ENCODE assay signal across 13 cellular contexts in the genomic region with DNA sequence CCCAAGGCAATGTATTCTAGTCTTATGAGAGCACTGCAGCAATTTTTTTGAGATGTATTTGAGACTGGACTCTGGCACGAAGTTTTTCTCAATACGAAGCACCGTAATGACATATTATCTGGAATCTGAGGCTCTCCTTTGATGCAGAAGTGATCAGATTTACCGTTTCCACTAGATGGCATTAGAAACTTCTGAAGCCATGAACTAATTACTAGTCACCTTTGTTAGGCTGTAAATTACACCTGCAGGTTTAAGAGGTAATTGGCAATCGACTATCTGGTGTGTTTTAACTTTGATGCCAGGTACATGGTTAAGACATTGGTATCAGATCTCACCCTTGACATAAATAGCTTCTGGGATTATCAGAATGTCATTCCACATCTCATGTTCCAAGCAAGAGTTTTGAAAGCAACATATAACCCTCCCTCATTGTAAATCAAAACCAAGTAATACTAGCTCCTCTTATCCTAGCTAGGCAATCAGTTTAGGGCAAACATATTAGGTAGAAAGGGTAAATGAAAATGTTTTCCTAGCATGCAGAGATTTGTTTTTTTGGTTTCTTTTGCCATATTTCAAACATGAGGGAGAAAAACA.
DNase-seq lines count a peak whose midpoint lies in the region; ATAC-seq, FAIRE-seq and TF ChIP-seq lines count a peak whose summit lies in the region.
"Had no signal": no experiment of that assay in that cellular context is flagged by ENCODE, and none has a peak within 500 bp of the region (broad histone marks: within the 10 kb centered on the region; RNA-seq: fewer than 3 reads in every experiment).

No MANE protein-coding gene starts in this region.

- POLR2A ChIA-PET in A549 (lab: Yijun Ruan, JAX) (no interaction called here), HEK293 (lab: Yijun Ruan, JAX) (no interaction called here), PC-3 (lab: Charles Lee; ENCODE audit: unreplicated experiment) (no interaction called here)

- H3K36me3 ChIP-seq in HEK293 (ENCODE audit: control insufficient read depth in 2 of 2, insufficient read depth in 1 of 2, low read length in 2 of 2) (no peaks in the 10 kb centered on the region), PC-3 (ENCODE audit: low read depth, low read length) (no peaks in the 10 kb centered on the region), left ventricle myocardium inferior (no peaks in the 10 kb centered on the region), sigmoid colon (no peaks in the 10 kb centered on the region)
- H3K36me3 ChIP-seq: vagina had no signal

- H3K9me3 ChIP-seq in A549, result 0 out of 3 replicates have a peak, but pooled peaks cover 2% of the 10 kb centered on the region
- no peaks in the 10 kb centered on the region for H3K9me3 ChIP-seq in HEK293 (ENCODE audit: control insufficient read depth, insufficient read depth, low read depth, low read length)
- H3K9me3 ChIP-seq in PC-3 (ENCODE audit: low read length), result no peaks in the 10 kb centered on the region
- no peaks in the 10 kb centered on the region for H3K9me3 ChIP-seq in left ventricle myocardium inferior (replicated peaks)
- H3K9me3 ChIP-seq in sigmoid colon, result no peaks in the 10 kb centered on the region
- H3K9me3 ChIP-seq: vagina had no signal

- H4K20me1 ChIP-seq in PC-3 (ENCODE audit: low read length), result no peaks in the 10 kb centered on the region

- no peaks in the 10 kb centered on the region for H3K9me2 ChIP-seq in PC-3 (replicated peaks; ENCODE audit: low read length)

- H3K9ac ChIP-seq in PC-3 (ENCODE audit: low read length), result no peak overlapping the region

- intact Hi-C loops in PC-3 (cut with micrococcal nuclease) (no loop called here), left ventricle myocardium inferior (cut with micrococcal nuclease) (no loop called here), sigmoid colon (cut with DNase I) (no loop called here)

- DNase-seq in A549 (ENCODE audit: low read depth in 1 of 2, low spot score in 1 of 2), result no peak
- DNase-seq in PC-3, result peak; percentile 23
- peak; percentile 4 for DNase-seq in inferior parietal cortex (ENCODE audit: extremely low spot score)
- no peak for DNase-seq in left ventricle myocardium inferior
- DNase-seq in HUDEP-2 (lab: John Stamatoyannopoulos, UW; ENCODE audit: unreplicated experiment in 76 of 76), result no peak
- DNase-seq in NCI-H524 (lab: John Stamatoyannopoulos, UW), result no peak
- no peak for DNase-seq in sigmoid colon
- DNase-seq: activated naive CD4-positive, alpha-beta T cell treated with anti-CD3 and anti-CD28 coated beads, Interleukin-2, amount 10 ng/mL, durations not matched to agents 7 days and 5 days; GF-D8; natural killer cell; NCI-H1694 treated with DMSO at 0.1 percent for 48 hours had no signal

- no peak for TF ChIP-seq EP300 in A549 (IDR thresholded peaks at IDR 0.05)
- no peak for TF ChIP-seq EP300 in sigmoid colon (IDR thresholded peaks at IDR 0.05)

- CTCF ChIA-PET in A549 (lab: Yijun Ruan, JAX) (interaction anchor here (0.6 to 1.6 kb wide), 2 partner anchors 42 to 47 kb away, joined by 3 to 4 read pairs; no protein-coding TSS in a partner anchor), HEK293 (lab: Yijun Ruan, JAX) (interaction anchor here (0.6 to 1.7 kb wide), 3 partner anchors 11 to 52 kb away, joined by 3 to 5 read pairs (median 5); no protein-coding TSS in a partner anchor), PC-3 (lab: Charles Lee) (interaction anchor here (0.8 kb wide), 1 partner anchor 47 kb away, joined by 3 read pairs; no protein-coding TSS in a partner anchor)

- FAIRE-seq in A549 (lab: Jason Lieb, UNC), result peak; percentile 13

- peak; percentile 18 to 24; a peak in 2 of 5 replicates for TF ChIP-seq RAD21 in A549 (conservative IDR thresholded peaks at IDR 0.05 in 1 of 2, IDR thresholded peaks at IDR 0.05 in 1 of 2)

- no peak overlapping the region for H3K4me2 ChIP-seq in A549
- H3K4me2 ChIP-seq in PC-3 (ENCODE audit: low read length), result no peak overlapping the region

- H3K4me1 ChIP-seq in A549 (no peaks in the 10 kb centered on the region), HEK293 (ENCODE audit: control insufficient read depth, insufficient read depth, low read length) (no peaks in the 10 kb centered on the region), PC-3 (ENCODE audit: insufficient read depth, low read length) (no peaks in the 10 kb centered on the region), left ventricle myocardium inferior (peaks cover 9% of the 10 kb centered on the region), sigmoid colon (no peaks in the 10 kb centered on the region)
- H3K4me1 ChIP-seq: vagina had no signal

- no peak overlapping the region for H2AFZ ChIP-seq in PC-3 (ENCODE audit: low read length)

- H3K27ac ChIP-seq in A549 (no peak overlapping the region), HEK293 (ENCODE audit: extremely low read depth, low read depth, low read length) (no peak overlapping the region), PC-3 (ENCODE audit: low read length) (no peak overlapping the region), left ventricle myocardium inferior (replicated peaks) (no peak overlapping the region), sigmoid colon (no peak overlapping the region)
- H3K27ac ChIP-seq: vagina had no signal

- H3K4me3 ChIP-seq in A549 (no peak overlapping the region), HEK293 (ENCODE audit: low read depth, low read length) (no peak overlapping the region), PC-3 (ENCODE audit: low read length) (no peak overlapping the region), left ventricle myocardium inferior (no peak overlapping the region), sigmoid colon (no peak overlapping the region)
- H3K4me3 ChIP-seq: vagina had no signal

- 35% methylated on average over 5 of the region's 5 CpGs for WGBS in A549 (ENCODE audit: missing lambda C conversion rate)
- WGBS in sigmoid colon, 2 donors, result 48 to 61% methylated on average over 5 of the region's 5 CpGs

- no peaks in the 10 kb centered on the region for H3K79me2 ChIP-seq in PC-3 (ENCODE audit: low read length)

- ATAC-seq in A549 (no peak), PC-3 (0 out of 2 replicates have a peak, but pooled peaks have one; percentile 31)
- ATAC-seq: natural killer cell had no signal

- BruUV-seq in PC-3 (replicated peaks; lab: Mats Ljungman, UMichigan), result no TSS peak

- H3F3A ChIP-seq in PC-3 (ENCODE audit: low read length, unreplicated experiment), result no peaks in the 10 kb centered on the region

- TF ChIP-seq POLR2A in A549 (IDR thresholded peaks at IDR 0.05; ENCODE audit: low read length), result no peak
- TF ChIP-seq POLR2A in sigmoid colon (IDR thresholded peaks at IDR 0.05), result no peak

- TF ChIP-seq CTCF in A549 (IDR thresholded peaks at IDR 0.05) (peak; percentile 23; the same call in 1 of the 3 replicates), HEK293 (tag by site-specific recombination; IDR thresholded peaks at IDR 0.05) (no peak), PC-3 (conservative IDR thresholded peaks at IDR 0.05; ENCODE audit: low read depth, low read length) (peak; percentile 49; the same call in 1 of the 2 replicates), left ventricle myocardium inferior (IDR thresholded peaks at IDR 0.05; ENCODE audit: borderline replicate concordance) (no peak), sigmoid colon (IDR thresholded peaks at IDR 0.05) (no peak)

- H3K27me3 ChIP-seq in PC-3 (ENCODE audit: low read length), result peaks cover 65% of the 10 kb centered on the region
- peaks cover 46% of the 10 kb centered on the region for H3K27me3 ChIP-seq in left ventricle myocardium inferior (ENCODE audit: low read depth)
- H3K27me3 ChIP-seq in sigmoid colon, result no peaks in the 10 kb centered on the region
- H3K27me3 ChIP-seq: vagina had no signal

TF ChIP-seq in A549, 52 proteins besides CTCF, POLR2A, EP300 and RAD21:
- TF ChIP-seq SMC3 (IDR thresholded peaks at IDR 0.05) (0 out of 3 replicates have a peak, but pooled peaks have one; percentile 13), POLR2AphosphoS2 (conservative IDR thresholded peaks at IDR 0.05; ENCODE audit: low read length) (no peak), HEYL (CRISPR knock-in tag; IDR thresholded peaks at IDR 0.05) (no peak), NR3C1 (IDR thresholded peaks at IDR 0.05) (no peak), RNF2 (IDR thresholded peaks at IDR 0.05; ENCODE audit: borderline replicate concordance, low read depth) (no peak)
- TF ChIP-seq, protein P1, sequence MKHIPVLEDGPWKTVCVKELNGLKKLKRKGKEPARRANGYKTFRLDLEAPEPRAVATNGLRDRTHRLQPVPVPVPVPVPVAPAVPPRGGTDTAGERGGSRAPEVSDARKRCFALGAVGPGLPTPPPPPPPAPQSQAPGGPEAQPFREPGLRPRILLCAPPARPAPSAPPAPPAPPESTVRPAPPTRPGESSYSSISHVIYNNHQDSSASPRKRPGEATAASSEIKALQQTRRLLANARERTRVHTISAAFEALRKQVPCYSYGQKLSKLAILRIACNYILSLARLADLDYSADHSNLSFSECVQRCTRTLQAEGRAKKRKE (CRISPR knock-in tag; IDR thresholded peaks at IDR 0.05; ENCODE audit: low read depth), result no peak

TF ChIP-seq in HEK293, 187 proteins besides CTCF, POLR2A, EP300 and RAD21:
- TF ChIP-seq ZNF585B (tag by site-specific recombination; IDR thresholded peaks at IDR 0.05) (no peak), SCRT1 (tag by site-specific recombination; IDR thresholded peaks at IDR 0.05; ENCODE audit: borderline replicate concordance) (no peak), OVOL3 (tag by site-specific recombination; IDR thresholded peaks at IDR 0.05) (no peak), ZNF654 (tag by site-specific recombination; IDR thresholded peaks at IDR 0.05; ENCODE audit: low read depth) (peak; percentile 19; the same call in 1 of the 2 replicates)
TF ChIP-seq in HEK293: peak in this region for 1.

Comparison
In these comparisons a context has a peak if more than half of its experiments do, and no peak if none do; other contexts are left out.
1. DNase-seq: peak in PC-3 (single experiment) and inferior parietal cortex (single experiment); none in A549 (0 of 2), left ventricle myocardium inferior (single experiment), HUDEP-2 (0 of 76), NCI-H524 (0 of 2) and sigmoid colon (single experiment).
2. CTCF ChIP-seq: peak in A549 (single experiment) and PC-3 (single experiment); none in HEK293 (single experiment), left ventricle myocardium inferior (single experiment) and sigmoid colon (0 of 4).